Comparison of ENCODE assay signal across 1 cellular context in the genomic region with DNA sequence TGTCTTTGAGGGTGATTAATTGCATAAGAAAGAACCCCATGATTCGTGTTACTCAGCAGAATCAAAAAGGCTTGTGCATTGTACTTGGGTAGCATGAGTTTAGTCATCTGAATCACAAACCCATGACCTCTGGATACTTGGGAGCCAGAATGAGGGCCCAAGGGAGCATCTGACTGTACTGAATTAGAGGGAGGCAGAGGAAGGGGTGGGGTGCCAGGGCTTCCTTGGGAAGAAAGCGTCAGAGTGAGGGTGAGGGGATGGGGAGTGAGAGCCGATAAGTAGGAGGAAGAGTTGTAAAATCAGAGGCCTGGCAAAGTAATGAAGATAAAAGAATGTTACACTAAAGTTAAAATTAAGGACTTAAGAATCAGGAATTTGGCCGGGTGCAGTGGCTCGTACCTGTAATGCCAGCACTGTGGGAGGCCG.
TF ChIP-seq lines count a peak whose summit lies in the region.

No MANE protein-coding gene starts in this region.

TF ChIP-seq in H1, 55 proteins besides CTCF, POLR2A, EP300 and RAD21:
- no peak for TF ChIP-seq MAX (IDR thresholded peaks at IDR 0.05)
- no peak for TF ChIP-seq SP1 (IDR thresholded peaks at IDR 0.05; ENCODE audit: low read depth, low read length)
- no peak for TF ChIP-seq CHD2 (IDR thresholded peaks at IDR 0.05; ENCODE audit: low read length)
- TF ChIP-seq ASH2L (IDR thresholded peaks at IDR 0.05; ENCODE audit: low read length): no peak
- TF ChIP-seq EZH2 (IDR thresholded peaks at IDR 0.05; ENCODE audit: low read depth, low read length, severe bottlenecking): no peak
- no peak for TF ChIP-seq EGR1 (IDR thresholded peaks at IDR 0.05; ENCODE audit: borderline replicate concordance, low read depth, low read length)
- no peak for TF ChIP-seq KDM4A (IDR thresholded peaks at IDR 0.05; ENCODE audit: low read depth, low read length, severe bottlenecking)
- no peak for TF ChIP-seq CTBP2 (IDR thresholded peaks at IDR 0.05; ENCODE audit: borderline replicate concordance, insufficient read depth, insufficient read length, low read length)
- TF ChIP-seq RNF2 (IDR thresholded peaks at IDR 0.05; ENCODE audit: borderline replicate concordance, low read depth, low read length, missing control alignments, poor library complexity, severe bottlenecking): no peak
- TF ChIP-seq BACH1 (IDR thresholded peaks at IDR 0.05; ENCODE audit: low read length): peak; percentile 67
- TF ChIP-seq, protein P1, sequence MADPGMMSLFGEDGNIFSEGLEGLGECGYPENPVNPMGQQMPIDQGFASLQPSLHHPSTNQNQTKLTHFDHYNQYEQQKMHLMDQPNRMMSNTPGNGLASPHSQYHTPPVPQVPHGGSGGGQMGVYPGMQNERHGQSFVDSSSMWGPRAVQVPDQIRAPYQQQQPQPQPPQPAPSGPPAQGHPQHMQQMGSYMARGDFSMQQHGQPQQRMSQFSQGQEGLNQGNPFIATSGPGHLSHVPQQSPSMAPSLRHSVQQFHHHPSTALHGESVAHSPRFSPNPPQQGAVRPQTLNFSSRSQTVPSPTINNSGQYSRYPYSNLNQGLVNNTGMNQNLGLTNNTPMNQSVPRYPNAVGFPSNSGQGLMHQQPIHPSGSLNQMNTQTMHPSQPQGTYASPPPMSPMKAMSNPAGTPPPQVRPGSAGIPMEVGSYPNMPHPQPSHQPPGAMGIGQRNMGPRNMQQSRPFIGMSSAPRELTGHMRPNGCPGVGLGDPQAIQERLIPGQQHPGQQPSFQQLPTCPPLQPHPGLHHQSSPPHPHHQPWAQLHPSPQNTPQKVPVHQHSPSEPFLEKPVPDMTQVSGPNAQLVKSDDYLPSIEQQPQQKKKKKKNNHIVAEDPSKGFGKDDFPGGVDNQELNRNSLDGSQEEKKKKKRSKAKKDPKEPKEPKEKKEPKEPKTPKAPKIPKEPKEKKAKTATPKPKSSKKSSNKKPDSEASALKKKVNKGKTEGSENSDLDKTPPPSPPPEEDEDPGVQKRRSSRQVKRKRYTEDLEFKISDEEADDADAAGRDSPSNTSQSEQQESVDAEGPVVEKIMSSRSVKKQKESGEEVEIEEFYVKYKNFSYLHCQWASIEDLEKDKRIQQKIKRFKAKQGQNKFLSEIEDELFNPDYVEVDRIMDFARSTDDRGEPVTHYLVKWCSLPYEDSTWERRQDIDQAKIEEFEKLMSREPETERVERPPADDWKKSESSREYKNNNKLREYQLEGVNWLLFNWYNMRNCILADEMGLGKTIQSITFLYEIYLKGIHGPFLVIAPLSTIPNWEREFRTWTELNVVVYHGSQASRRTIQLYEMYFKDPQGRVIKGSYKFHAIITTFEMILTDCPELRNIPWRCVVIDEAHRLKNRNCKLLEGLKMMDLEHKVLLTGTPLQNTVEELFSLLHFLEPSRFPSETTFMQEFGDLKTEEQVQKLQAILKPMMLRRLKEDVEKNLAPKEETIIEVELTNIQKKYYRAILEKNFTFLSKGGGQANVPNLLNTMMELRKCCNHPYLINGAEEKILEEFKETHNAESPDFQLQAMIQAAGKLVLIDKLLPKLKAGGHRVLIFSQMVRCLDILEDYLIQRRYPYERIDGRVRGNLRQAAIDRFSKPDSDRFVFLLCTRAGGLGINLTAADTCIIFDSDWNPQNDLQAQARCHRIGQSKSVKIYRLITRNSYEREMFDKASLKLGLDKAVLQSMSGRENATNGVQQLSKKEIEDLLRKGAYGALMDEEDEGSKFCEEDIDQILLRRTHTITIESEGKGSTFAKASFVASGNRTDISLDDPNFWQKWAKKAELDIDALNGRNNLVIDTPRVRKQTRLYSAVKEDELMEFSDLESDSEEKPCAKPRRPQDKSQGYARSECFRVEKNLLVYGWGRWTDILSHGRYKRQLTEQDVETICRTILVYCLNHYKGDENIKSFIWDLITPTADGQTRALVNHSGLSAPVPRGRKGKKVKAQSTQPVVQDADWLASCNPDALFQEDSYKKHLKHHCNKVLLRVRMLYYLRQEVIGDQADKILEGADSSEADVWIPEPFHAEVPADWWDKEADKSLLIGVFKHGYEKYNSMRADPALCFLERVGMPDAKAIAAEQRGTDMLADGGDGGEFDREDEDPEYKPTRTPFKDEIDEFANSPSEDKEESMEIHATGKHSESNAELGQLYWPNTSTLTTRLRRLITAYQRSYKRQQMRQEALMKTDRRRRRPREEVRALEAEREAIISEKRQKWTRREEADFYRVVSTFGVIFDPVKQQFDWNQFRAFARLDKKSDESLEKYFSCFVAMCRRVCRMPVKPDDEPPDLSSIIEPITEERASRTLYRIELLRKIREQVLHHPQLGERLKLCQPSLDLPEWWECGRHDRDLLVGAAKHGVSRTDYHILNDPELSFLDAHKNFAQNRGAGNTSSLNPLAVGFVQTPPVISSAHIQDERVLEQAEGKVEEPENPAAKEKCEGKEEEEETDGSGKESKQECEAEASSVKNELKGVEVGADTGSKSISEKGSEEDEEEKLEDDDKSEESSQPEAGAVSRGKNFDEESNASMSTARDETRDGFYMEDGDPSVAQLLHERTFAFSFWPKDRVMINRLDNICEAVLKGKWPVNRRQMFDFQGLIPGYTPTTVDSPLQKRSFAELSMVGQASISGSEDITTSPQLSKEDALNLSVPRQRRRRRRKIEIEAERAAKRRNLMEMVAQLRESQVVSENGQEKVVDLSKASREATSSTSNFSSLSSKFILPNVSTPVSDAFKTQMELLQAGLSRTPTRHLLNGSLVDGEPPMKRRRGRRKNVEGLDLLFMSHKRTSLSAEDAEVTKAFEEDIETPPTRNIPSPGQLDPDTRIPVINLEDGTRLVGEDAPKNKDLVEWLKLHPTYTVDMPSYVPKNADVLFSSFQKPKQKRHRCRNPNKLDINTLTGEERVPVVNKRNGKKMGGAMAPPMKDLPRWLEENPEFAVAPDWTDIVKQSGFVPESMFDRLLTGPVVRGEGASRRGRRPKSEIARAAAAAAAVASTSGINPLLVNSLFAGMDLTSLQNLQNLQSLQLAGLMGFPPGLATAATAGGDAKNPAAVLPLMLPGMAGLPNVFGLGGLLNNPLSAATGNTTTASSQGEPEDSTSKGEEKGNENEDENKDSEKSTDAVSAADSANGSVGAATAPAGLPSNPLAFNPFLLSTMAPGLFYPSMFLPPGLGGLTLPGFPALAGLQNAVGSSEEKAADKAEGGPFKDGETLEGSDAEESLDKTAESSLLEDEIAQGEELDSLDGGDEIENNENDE (IDR thresholded peaks at IDR 0.05; ENCODE audit: insufficient replicate concordance, low read length): no peak
- TF ChIP-seq POLR2AphosphoS5 (IDR thresholded peaks at IDR 0.05; ENCODE audit: low read depth, low read length): no peak
- TF ChIP-seq MAFK (IDR thresholded peaks at IDR 0.05; ENCODE audit: low read depth, low read length): 0 out of 2 replicates have a peak, but pooled peaks have one; percentile 15
- no peak for TF ChIP-seq GABPA (IDR thresholded peaks at IDR 0.05; ENCODE audit: borderline replicate concordance, insufficient read depth, low read length)
- no peak for TF ChIP-seq FOSL1 (IDR thresholded peaks at IDR 0.05; ENCODE audit: insufficient read depth, low read depth, low read length)
- no peak for TF ChIP-seq SAP30 (IDR thresholded peaks at IDR 0.05; ENCODE audit: insufficient read depth, insufficient replicate concordance, low read length)
- no peak for TF ChIP-seq TAF7 (optimal IDR thresholded peaks at IDR 0.05; ENCODE audit: borderline replicate concordance, low read depth, low read length)
